ENCODE assay signal across 12 cellular contexts in the genomic region with DNA sequence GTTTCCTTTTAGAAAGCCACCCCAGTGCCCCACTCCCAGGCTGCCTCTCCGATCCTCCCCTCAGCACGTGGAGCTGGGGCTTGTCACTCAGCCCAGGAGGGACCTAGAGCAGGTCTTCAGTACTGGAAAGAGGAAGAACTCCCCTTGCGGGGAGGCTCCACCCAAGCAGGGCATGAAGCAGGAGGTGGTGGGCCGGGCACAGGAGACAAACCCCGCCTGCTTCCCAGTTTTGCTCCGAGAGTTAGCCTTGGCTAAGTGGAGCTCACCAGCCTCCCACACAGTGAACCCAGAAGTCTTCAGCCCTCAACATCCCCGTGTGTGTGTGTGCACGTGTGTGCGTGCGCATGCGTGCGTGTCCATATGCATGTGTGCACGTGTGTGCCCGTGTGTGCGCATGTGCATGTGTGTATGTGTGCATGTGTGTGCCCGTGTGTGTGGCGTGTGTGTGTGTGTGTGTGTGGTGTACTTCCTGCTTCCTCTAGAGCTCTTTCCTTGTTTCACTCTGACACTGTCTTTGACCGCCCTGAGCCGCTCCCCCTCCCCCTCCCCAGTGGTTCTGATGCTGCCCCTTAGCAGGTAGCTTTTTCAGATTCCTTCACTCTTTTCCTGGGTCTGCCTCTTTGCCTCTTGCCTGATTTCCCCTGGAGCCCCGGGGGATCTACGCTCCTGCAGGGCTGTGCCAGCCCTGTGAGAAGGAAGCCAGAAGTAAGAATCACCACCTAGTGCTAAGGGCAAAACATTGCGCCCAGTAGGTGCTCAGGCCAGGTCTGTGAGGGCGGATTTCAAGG.
A peak's percentile ranks its signal among the peaks of the same experiment; 100 is the strongest.
DNase-seq lines count a peak whose midpoint lies in the region; ATAC-seq and TF ChIP-seq lines count a peak whose summit lies in the region.
"Had no signal": no experiment of that assay in that cellular context is flagged by ENCODE, and none has a peak within 500 bp of the region (broad histone marks: within the 10 kb centered on the region; RNA-seq: fewer than 3 reads in every experiment).

No MANE protein-coding gene starts in this region.

- no peak for TF ChIP-seq CTCF in HEK293 (tag by site-specific recombination; IDR thresholded peaks at IDR 0.05)
- no peak for TF ChIP-seq CTCF in Panc1 (IDR thresholded peaks at IDR 0.05)
- TF ChIP-seq CTCF in MM.1S (IDR thresholded peaks at IDR 0.05; ENCODE audit: low read length): no peak
- no peak for TF ChIP-seq CTCF in GM20000 (IDR thresholded peaks at IDR 0.05; ENCODE audit: extremely low read depth, missing control alignments)

- DNase-seq in Panc1 (ENCODE audit: low read depth, low spot score): no peak
- DNase-seq in left cardiac atrium: peak; percentile 35
- peak; percentile 48 for DNase-seq in pons (ENCODE audit: low spot score)
- DNase-seq in MM.1S: no peak
- no peak for DNase-seq in GOT3 (lab: John Stamatoyannopoulos, UW)
- DNase-seq in T-helper 9 cell: no peak
- no peak for DNase-seq in GM20000 (ENCODE audit: low spot score)
- DNase-seq: COR-L47; effector CD8-positive, alpha-beta T cell; naive B cell; stimulated activated naive CD4-positive, alpha-beta T cell treated with Interleukin-2 at 50 U/mL for 16 hours had no signal

- ATAC-seq in Panc1 (peak; percentile 36; the same call in 1 of the 2 replicates), left cardiac atrium (peak; percentile 21 to 60)

- H3K4me1 ChIP-seq in HEK293 (ENCODE audit: control insufficient read depth, insufficient read depth, low read length) (no peaks in the 10 kb centered on the region), Panc1 (ENCODE audit: control insufficient read depth, insufficient read depth, low read length) (no peaks in the 10 kb centered on the region; the same call in 1 of the 2 replicates), MM.1S (ENCODE audit: low read length) (no peaks in the 10 kb centered on the region)

- no peaks in the 10 kb centered on the region for H3F3A ChIP-seq in MM.1S (ENCODE audit: insufficient read depth, low read length)

- no peak overlapping the region for H3K9ac ChIP-seq in MM.1S (ENCODE audit: low read length)

- no peaks in the 10 kb centered on the region for H3K9me2 ChIP-seq in MM.1S (replicated peaks; ENCODE audit: insufficient read depth, low read length)

- H2AFZ ChIP-seq in MM.1S (ENCODE audit: low read length): no peak overlapping the region

- H3K36me3 ChIP-seq in HEK293 (ENCODE audit: control insufficient read depth in 2 of 2, insufficient read depth in 1 of 2, low read length in 2 of 2): no peaks in the 10 kb centered on the region
- no peaks in the 10 kb centered on the region for H3K36me3 ChIP-seq in Panc1 (ENCODE audit: control insufficient read depth, insufficient read depth, low read length)
- H3K36me3 ChIP-seq in MM.1S (replicated peaks; ENCODE audit: insufficient read depth, low read length): no peaks in the 10 kb centered on the region

- no peak overlapping the region for H3K4me3 ChIP-seq in HEK293 (ENCODE audit: low read depth, low read length)
- no peak overlapping the region for H3K4me3 ChIP-seq in Panc1 (ENCODE audit: low read depth in 2 of 2, low read length in 2 of 2)
- no peak overlapping the region for H3K4me3 ChIP-seq in MM.1S (ENCODE audit: low read length)

- POLR2A ChIA-PET in HEK293 (lab: Yijun Ruan, JAX): no interaction called here
- POLR2A ChIA-PET in Panc1 (lab: Charles Lee): interaction anchor here (0.6 kb wide), 1 partner anchor 1620 kb away, joined by 5 read pairs; no protein-coding TSS in a partner anchor

- in situ Hi-C loops in Panc1 (cut with HindIII; ENCODE audit: low pct_unique_long_range_greater_than_20kb, low sequenced_read_pairs): no loop called here

- intact Hi-C loops in Panc1 (cut with micrococcal nuclease; ENCODE audit: unreplicated experiment) (no loop called here), left cardiac atrium (cut with DNase I) (no loop called here)

- no peaks in the 10 kb centered on the region for H3K9me3 ChIP-seq in HEK293 (ENCODE audit: control insufficient read depth, insufficient read depth, low read depth, low read length)
- H3K9me3 ChIP-seq in Panc1 (ENCODE audit: control insufficient read depth, insufficient read depth, low read depth, low read length): no peaks in the 10 kb centered on the region
- H3K9me3 ChIP-seq in MM.1S (replicated peaks; ENCODE audit: insufficient read depth, low read length): no peaks in the 10 kb centered on the region

- H3K79me2 ChIP-seq in MM.1S (ENCODE audit: low read length): no peaks in the 10 kb centered on the region

- H3K27me3 ChIP-seq in Panc1 (ENCODE audit: control insufficient read depth, insufficient read depth, low read length) (peaks cover 2% of the 10 kb centered on the region; the same call in 1 of the 2 replicates), MM.1S (replicated peaks; ENCODE audit: insufficient read depth, low read length) (no peaks in the 10 kb centered on the region)

- H3K27ac ChIP-seq in HEK293 (ENCODE audit: extremely low read depth, low read depth, low read length) (no peak overlapping the region), Panc1 (ENCODE audit: low read length) (no peak overlapping the region), MM.1S (ENCODE audit: low read length) (no peak overlapping the region)

- no TSS peak for BruUV-seq in Panc1 (replicated peaks; lab: Mats Ljungman, UMichigan)

- no peaks in the 10 kb centered on the region for H4K20me1 ChIP-seq in MM.1S (ENCODE audit: insufficient read depth, low read length)

- CTCF ChIA-PET in HEK293 (lab: Yijun Ruan, JAX) (interaction anchor here (1.3 to 7.9 kb wide), 4 partner anchors 29 to 1295 kb away, joined by 5 to 71 read pairs (median 46); no protein-coding TSS in a partner anchor), Panc1 (lab: Charles Lee) (interaction anchor here (2.1 kb wide), 1 partner anchor 152 kb away, joined by 10 read pairs; no protein-coding TSS in a partner anchor)

- no peak overlapping the region for H3K4me2 ChIP-seq in MM.1S (ENCODE audit: low read depth, low read length)

TF ChIP-seq in HEK293, 187 proteins besides CTCF, POLR2A, EP300 and RAD21:
- TF ChIP-seq, protein P1, sequence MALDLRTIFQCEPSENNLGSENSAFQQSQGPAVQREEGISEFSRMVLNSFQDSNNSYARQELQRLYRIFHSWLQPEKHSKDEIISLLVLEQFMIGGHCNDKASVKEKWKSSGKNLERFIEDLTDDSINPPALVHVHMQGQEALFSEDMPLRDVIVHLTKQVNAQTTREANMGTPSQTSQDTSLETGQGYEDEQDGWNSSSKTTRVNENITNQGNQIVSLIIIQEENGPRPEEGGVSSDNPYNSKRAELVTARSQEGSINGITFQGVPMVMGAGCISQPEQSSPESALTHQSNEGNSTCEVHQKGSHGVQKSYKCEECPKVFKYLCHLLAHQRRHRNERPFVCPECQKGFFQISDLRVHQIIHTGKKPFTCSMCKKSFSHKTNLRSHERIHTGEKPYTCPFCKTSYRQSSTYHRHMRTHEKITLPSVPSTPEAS (tag by site-specific recombination; IDR thresholded peaks at IDR 0.05): peak; percentile 87
- no peak for TF ChIP-seq ZNF239 (tag by site-specific recombination; IDR thresholded peaks at IDR 0.05)

Comparison
In these comparisons a context has a peak if more than half of its experiments do, and no peak if none do; other contexts are left out.
1. DNase-seq: peak in left cardiac atrium (single experiment) and pons (single experiment); none in Panc1 (single experiment), MM.1S (single experiment), GOT3 (single experiment), T-helper 9 cell (single experiment) and GM20000 (single experiment).